ENCODE assay signal across 18 cellular contexts in the genomic region with DNA sequence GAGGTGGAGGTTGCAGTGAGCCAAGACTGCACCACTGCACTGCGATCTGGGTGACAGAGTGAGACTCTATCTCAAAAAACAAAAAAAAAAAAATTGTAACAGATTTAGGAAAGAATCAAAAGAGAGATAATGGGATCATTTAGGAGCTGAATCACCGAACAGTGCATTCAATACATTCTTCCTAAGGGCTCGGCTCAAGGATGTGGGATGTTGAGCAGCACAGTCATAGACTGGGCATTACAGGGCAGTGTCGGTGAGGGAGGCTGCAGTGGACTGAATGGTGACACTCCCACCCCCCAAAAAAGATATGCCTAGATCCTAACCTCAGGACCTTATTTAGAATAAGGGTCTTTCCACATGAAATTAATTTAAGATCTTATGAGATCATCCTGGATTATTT.
DNase-seq lines count a peak whose midpoint lies in the region; ATAC-seq and TF ChIP-seq lines count a peak whose summit lies in the region.
"Had no signal": no experiment of that assay in that cellular context is flagged by ENCODE, and none has a peak within 500 bp of the region (broad histone marks: within the 10 kb centered on the region; RNA-seq: fewer than 3 reads in every experiment).

No MANE protein-coding gene starts in this region.

- no peak for ATAC-seq in HG03108 (IDR thresholded peaks at IDR 0.05; ENCODE audit: unreplicated experiment)
- ATAC-seq: stimulated activated naive B cell treated with anti-CD40 and anti-IgM and Interleukin-4, amounts not matched to agents 10 μg/mL and 1 μg/mL and 100 μg/mL, for 72 hours; upper lobe of right lung had no signal

- H3K36me3 Mint-ChIP-seq in progenitor cell of endocrine pancreas (ENCODE audit: insufficient read depth), result peaks cover 23% of the 10 kb centered on the region
- H3K36me3 Mint-ChIP-seq: brain; stimulated activated naive B cell treated with anti-CD40 and anti-IgM and Interleukin-4, amounts not matched to agents 10 μg/mL and 1 μg/mL and 100 μg/mL, for 72 hours had no signal

- no peak overlapping the region for H3K4me3 ChIP-seq in fibroblast of mammary gland (ENCODE audit: control insufficient read depth, low read depth, low read length)
- H3K4me3 ChIP-seq: upper lobe of right lung had no signal

- no peaks in the 10 kb centered on the region for H3K4me1 Mint-ChIP-seq in progenitor cell of endocrine pancreas (ENCODE audit: low read depth)
- H3K4me1 Mint-ChIP-seq: stimulated activated naive B cell treated with anti-CD40 and anti-IgM and Interleukin-4, amounts not matched to agents 10 μg/mL and 1 μg/mL and 100 μg/mL, for 72 hours had no signal

- H3K27ac Mint-ChIP-seq in progenitor cell of endocrine pancreas, result no peak overlapping the region
- H3K27ac Mint-ChIP-seq: brain; stimulated activated naive B cell treated with anti-CD40 and anti-IgM and Interleukin-4, amounts not matched to agents 10 μg/mL and 1 μg/mL and 100 μg/mL, for 72 hours had no signal

- H3K27me3 Mint-ChIP-seq in progenitor cell of endocrine pancreas, result no peaks in the 10 kb centered on the region
- H3K27me3 Mint-ChIP-seq: stimulated activated naive B cell treated with anti-CD40 and anti-IgM and Interleukin-4, amounts not matched to agents 10 μg/mL and 1 μg/mL and 100 μg/mL, for 72 hours had no signal

- DNase-seq in EH (ENCODE audit: low read depth) (peak; percentile 94), RPMI7951 (ENCODE audit: low read depth) (peak; percentile 84), fibroblast of mammary gland (ENCODE audit: low read depth) (peak; percentile 55), renal cortical epithelial cell (ENCODE audit: low read depth) (peak; percentile 32), NCI-H2227 treated with DMSO at 0.1 percent for 48 hours (lab: John Stamatoyannopoulos, UW) (no peak), progenitor cell of endocrine pancreas (ENCODE audit: low spot score, unreplicated experiment) (no peak), NCI-H146 (lab: John Stamatoyannopoulos, UW) (no peak)
- DNase-seq: activated gamma-delta T cell; C1 segment of cervical spinal cord; DMS79 treated with DMSO at 0.1 percent for 48 hours; effector memory CD4-positive, alpha-beta T cell; NCI-H1930; NCI-H526 treated with DMSO at 0.1 percent for 48 hours; small intestine; stimulated activated naive B cell treated with anti-CD40 and anti-IgM and Interleukin-4, amounts not matched to agents 10 μg/mL and 1 μg/mL and 100 μg/mL, for 72 hours; upper lobe of right lung had no signal

- no peak overlapping the region for H3K4me3 Mint-ChIP-seq in progenitor cell of endocrine pancreas (ENCODE audit: low read depth)
- H3K4me3 Mint-ChIP-seq: brain; stimulated activated naive B cell treated with anti-CD40 and anti-IgM and Interleukin-4, amounts not matched to agents 10 μg/mL and 1 μg/mL and 100 μg/mL, for 72 hours had no signal

- no peak for TF ChIP-seq CTCF in fibroblast of mammary gland (conservative IDR thresholded peaks at IDR 0.05; ENCODE audit: control insufficient read depth, insufficient read depth, low read depth, low read length)
- no peak for TF ChIP-seq CTCF in progenitor cell of endocrine pancreas (IDR thresholded peaks at IDR 0.05; ENCODE audit: unreplicated experiment)

- no peaks in the 10 kb centered on the region for H3K9me3 Mint-ChIP-seq in progenitor cell of endocrine pancreas (ENCODE audit: low read depth)

Comparison
In these comparisons a context has a peak if more than half of its experiments do, and no peak if none do; other contexts are left out.
1. DNase-seq: peak in EH (single experiment), RPMI7951 (single experiment), fibroblast of mammary gland (single experiment) and renal cortical epithelial cell (single experiment); none in NCI-H2227 treated with DMSO at 0.1 percent for 48 hours (single experiment), progenitor cell of endocrine pancreas (single experiment) and NCI-H146 (single experiment).